In genomic region chr22:36328635-36329216, GRCh38 we compare ENCODE assay signal across 8 cellular contexts. TPM values are rescaled to one million over a fixed set of nuclear protein-coding genes. Genes with fewer than 3 reads are reported as not detected.
DNase-seq lines count a peak whose midpoint lies in the region; FAIRE-seq and TF ChIP-seq lines count a peak whose summit lies in the region.

No MANE protein-coding gene starts in this region.

- H3K36me3 ChIP-seq in endocrine pancreas (ENCODE audit: control insufficient read depth, insufficient read depth, low read length) (peaks cover 2% of the 10 kb centered on the region), muscle layer of duodenum (ENCODE audit: control insufficient read depth in 1 of 2, insufficient read depth in 2 of 2, low read length in 2 of 2) (peaks cover 29 to 61% of the 10 kb centered on the region in 2 donors), transverse colon (peaks cover 0 to 7% (median 2%) of the 10 kb centered on the region in 4 donors), MM.1S (replicated peaks; ENCODE audit: insufficient read depth, low read length) (peaks cover 28% of the 10 kb centered on the region)

- H3K9me2 ChIP-seq in MM.1S (replicated peaks; ENCODE audit: insufficient read depth, low read length) = no peaks in the 10 kb centered on the region

- peaks cover 32% of the 10 kb centered on the region for H3F3A ChIP-seq in MM.1S (ENCODE audit: insufficient read depth, low read length)

- TF ChIP-seq EP300 in transverse colon (IDR thresholded peaks at IDR 0.05; ENCODE audit: low read depth) = no peak

- no peak for TF ChIP-seq CTCF in VCaP (conservative IDR thresholded peaks at IDR 0.05)
- TF ChIP-seq CTCF in transverse colon (IDR thresholded peaks at IDR 0.05) = no peak
- TF ChIP-seq CTCF in MM.1S (IDR thresholded peaks at IDR 0.05; ENCODE audit: low read length) = no peak
- TF ChIP-seq CTCF in D721Med (IDR thresholded peaks at IDR 0.05; ENCODE audit: insufficient read depth, missing control alignments) = no peak

- no peak overlapping the region for H3K4me2 ChIP-seq in MM.1S (ENCODE audit: low read depth, low read length)

- H3K27me3 ChIP-seq in endocrine pancreas (ENCODE audit: control insufficient read depth, insufficient read depth, low read length) (no peaks in the 10 kb centered on the region), muscle layer of duodenum (ENCODE audit: low read depth, low read length) (no peaks in the 10 kb centered on the region), transverse colon (no peaks in the 10 kb centered on the region), MM.1S (replicated peaks; ENCODE audit: insufficient read depth, low read length) (no peaks in the 10 kb centered on the region)

- no peak overlapping the region for H2AFZ ChIP-seq in MM.1S (ENCODE audit: low read length)

- no peaks in the 10 kb centered on the region for H3K9me3 ChIP-seq in endocrine pancreas (ENCODE audit: control insufficient read depth, low read length)
- no peaks in the 10 kb centered on the region for H3K9me3 ChIP-seq in muscle layer of duodenum (ENCODE audit: control insufficient read depth in 1 of 2, low read length in 2 of 2)
- no peaks in the 10 kb centered on the region for H3K9me3 ChIP-seq in transverse colon
- H3K9me3 ChIP-seq in MM.1S (replicated peaks; ENCODE audit: insufficient read depth, low read length) = no peaks in the 10 kb centered on the region

- peak overlapping the region; percentile 83 for H3K27ac ChIP-seq in VCaP
- peak overlapping the region; percentile 97 for H3K27ac ChIP-seq in muscle layer of duodenum (ENCODE audit: low read length)
- peak overlapping the region; percentile 92 to 99 (median 96) for H3K27ac ChIP-seq in transverse colon
- H3K27ac ChIP-seq in MM.1S (ENCODE audit: low read length) = no peak overlapping the region

- 33 to 43% methylated on average over 3 to 22 of the region's 23 CpGs for WGBS in transverse colon (ENCODE audit: low coverage in 1 of 2), 2 donors

- FAIRE-seq in D721Med (lab: Jason Lieb, UNC) = no peak

- peak overlapping the region; percentile 19 for H3K4me3 ChIP-seq in endocrine pancreas (ENCODE audit: control insufficient read depth, insufficient read depth, low read length)
- H3K4me3 ChIP-seq in muscle layer of duodenum (ENCODE audit: low read depth in 1 of 2, low read length in 2 of 2) = peak overlapping the region in 1 of 2 donors; percentile 45
- peak overlapping the region in 1 of 4 donors; percentile 7 for H3K4me3 ChIP-seq in transverse colon
- no peak overlapping the region for H3K4me3 ChIP-seq in MM.1S (ENCODE audit: low read length)

- H3K79me2 ChIP-seq in MM.1S (ENCODE audit: low read length) = peaks cover 91% of the 10 kb centered on the region

- no peaks in the 10 kb centered on the region for H3K4me1 ChIP-seq in endocrine pancreas (ENCODE audit: control insufficient read depth, insufficient read depth, low read length)
- H3K4me1 ChIP-seq in muscle layer of duodenum (ENCODE audit: control insufficient read depth in 1 of 2, insufficient read depth in 2 of 2, low read length in 2 of 2) = peaks cover 80 to 96% of the 10 kb centered on the region in 2 donors
- H3K4me1 ChIP-seq in transverse colon = peaks cover 84 to 99% (median 96%) of the 10 kb centered on the region in 4 donors
- H3K4me1 ChIP-seq in MM.1S (ENCODE audit: low read length) = peaks cover 41% of the 10 kb centered on the region

- intact Hi-C loops in transverse colon (cut with DNase I; ENCODE audit: low total_unique reads) = no loop called here

- no peaks in the 10 kb centered on the region for H4K20me1 ChIP-seq in MM.1S (ENCODE audit: insufficient read depth, low read length)

- DNase-seq in DMS53 (lab: John Stamatoyannopoulos, UW) (peak; percentile 41), DMS53 treated with DMSO at 0.1 percent for 48 hours (lab: John Stamatoyannopoulos, UW; ENCODE audit: unreplicated experiment) (no peak), transverse colon (peak; percentile 56), MM.1S (no peak), D721Med (ENCODE audit: insufficient read length, low spot score) (no peak)

- peak overlapping the region; percentile 63 for H3K9ac ChIP-seq in endocrine pancreas (ENCODE audit: control insufficient read depth, insufficient read depth, low read length)
- no peak overlapping the region for H3K9ac ChIP-seq in MM.1S (ENCODE audit: low read length)

- in situ Hi-C loops in transverse colon (cut with MboI; ENCODE audit: low pct_ligation_motif_present in 1 of 4, low pct_unique_long_range_greater_than_20kb in 1 of 4, low sequenced_read_pairs in 3 of 4) = no loop called here

- TF ChIP-seq POLR2A in transverse colon (IDR thresholded peaks at IDR 0.05) = no peak

RNA-seq across cellular contexts. Expression of gene MYH9, which starts 59.0 kb away (rescaled TPM):
- 100 to 1,000 TPM; 385 to 511 (median 460) TPM for total RNA-seq in transverse colon

Comparison
In these comparisons a context has a peak if more than half of its experiments do, and no peak if none do; other contexts are left out.
1. DNase-seq: peak in DMS53 (single experiment) and transverse colon (single experiment); none in DMS53 treated with DMSO at 0.1 percent for 48 hours (single experiment), MM.1S (single experiment) and D721Med (single experiment).